In genomic region chr22:41204992-41205900, GRCh38 we compare ENCODE assay signal across 8 cellular contexts. TPM values are rescaled to one million over a fixed set of nuclear protein-coding genes. Genes with fewer than 3 reads are reported as not detected.
DNase-seq lines count a peak whose midpoint lies in the region; ATAC-seq and TF ChIP-seq lines count a peak whose summit lies in the region.

TSS of gene L3MBTL2 (plus strand) at chr22:41205312. CDS start at chr22:41205363, 51 bp downstream.

- BruUV-seq in PC-9 (replicated peaks; lab: Mats Ljungman, UMichigan) = TSS peak; percentile 52

- peak within 1 kb of the TSS; percentile 97 for H2AFZ ChIP-seq in PC-9

- peak within 1 kb of the TSS; percentile 92 for H3K4me2 ChIP-seq in PC-9

- no peaks in the 10 kb centered on the region for H3K9me3 ChIP-seq in PC-9 (ENCODE audit: insufficient read depth, low read depth)

- peak within 1 kb of the TSS; percentile 69 for H3K27ac ChIP-seq in PC-9

- no peaks in the 10 kb centered on the region for H3K27me3 ChIP-seq in PC-9 (ENCODE audit: insufficient read depth, low read depth)

- DNase-seq in DMS153 (lab: John Stamatoyannopoulos, UW) (peak; percentile 96), PC-9 (peak; percentile 94 to 97), epithelial cell of proximal tubule (ENCODE audit: low read depth) (peak; percentile 52), mucosa of gallbladder (ENCODE audit: low spot score) (peak; percentile 97)
- DNase-seq in Jurkat, Clone E6-1 (ENCODE audit: low read depth, low spot score) = peak; percentile 96
- DNase-seq in activated T-cell treated with anti-CD3 and anti-CD28 coated beads, Interleukin-2, amount 50 U/mL, for 1 hour = peak; percentile 99
- peak; percentile 95 to 97 for DNase-seq in stimulated activated CD8-positive, alpha-beta memory T cell treated with anti-CD3 and anti-CD28 coated beads, Interleukin-4, amount 100 ng/mL, for 4 hours (ENCODE audit: low read depth in 2 of 2, low spot score in 1 of 2)

- POLR2A ChIA-PET in PC-9 (lab: Charles Lee; ENCODE audit: unreplicated experiment) = no interaction called here

- intact Hi-C loops in PC-9 (cut with micrococcal nuclease; ENCODE audit: unreplicated experiment) = no loop called here

- peaks cover 17% of the 10 kb centered on the region; the same call in 1 of the 2 replicates for H3F3A ChIP-seq in PC-9 (ENCODE audit: insufficient read depth, low read depth)

- H3K79me2 ChIP-seq in PC-9 (ENCODE audit: low read depth) = peaks cover 25% of the 10 kb centered on the region

- H4K20me1 ChIP-seq in PC-9 (ENCODE audit: insufficient read depth) = no peaks in the 10 kb centered on the region

- no peaks in the 10 kb centered on the region for H3K9me2 ChIP-seq in PC-9 (ENCODE audit: insufficient read depth)

- peak; percentile 89 for ATAC-seq in GM21619 (IDR thresholded peaks at IDR 0.05; ENCODE audit: unreplicated experiment)

- H3K36me3 ChIP-seq in PC-9 (ENCODE audit: low read depth) = 0 out of 2 replicates have a peak, but pooled peaks cover 4% of the 10 kb centered on the region

- peak within 1 kb of the TSS; percentile 96 for H3K4me3 ChIP-seq in Jurkat, Clone E6-1 (ENCODE audit: low read length)
- H3K4me3 ChIP-seq in PC-9 (peak within 1 kb of the TSS; percentile 96), epithelial cell of proximal tubule (ENCODE audit: low read depth, low read length) (peak within 1 kb of the TSS; percentile 98)

- H3K4me1 ChIP-seq in PC-9 (replicated peaks; ENCODE audit: insufficient read depth) = peaks cover 15% of the 10 kb centered on the region

- CTCF ChIA-PET in PC-9 (lab: Charles Lee) = no interaction called here

- TF ChIP-seq CTCF in PC-9 (conservative IDR thresholded peaks at IDR 0.05) (no peak), epithelial cell of proximal tubule (conservative IDR thresholded peaks at IDR 0.05; ENCODE audit: low read depth, low read length) (no peak)

RNA-seq across cellular contexts. Expression of gene L3MBTL2, which starts in this region (rescaled TPM):
- 29.8 TPM for polyA plus RNA-seq in Jurkat, Clone E6-1 (2012; ENCODE audit: insufficient read depth, insufficient read length)
- total RNA-seq in PC-9 (2021) (21.2 and 22.3 TPM in 2 replicates), epithelial cell of proximal tubule (16.1 and 21.5 TPM in 2 replicates), mucosa of gallbladder (28.3 TPM)

Comparison
In these comparisons a context has a peak if more than half of its experiments do, and no peak if none do; other contexts are left out.
1. Peak in every context shown above with its lines: DNase-seq, ATAC-seq, H3K4me3 ChIP-seq and H3K27ac ChIP-seq.